1 cellular context compared by ENCODE assay signal in the genomic region with DNA sequence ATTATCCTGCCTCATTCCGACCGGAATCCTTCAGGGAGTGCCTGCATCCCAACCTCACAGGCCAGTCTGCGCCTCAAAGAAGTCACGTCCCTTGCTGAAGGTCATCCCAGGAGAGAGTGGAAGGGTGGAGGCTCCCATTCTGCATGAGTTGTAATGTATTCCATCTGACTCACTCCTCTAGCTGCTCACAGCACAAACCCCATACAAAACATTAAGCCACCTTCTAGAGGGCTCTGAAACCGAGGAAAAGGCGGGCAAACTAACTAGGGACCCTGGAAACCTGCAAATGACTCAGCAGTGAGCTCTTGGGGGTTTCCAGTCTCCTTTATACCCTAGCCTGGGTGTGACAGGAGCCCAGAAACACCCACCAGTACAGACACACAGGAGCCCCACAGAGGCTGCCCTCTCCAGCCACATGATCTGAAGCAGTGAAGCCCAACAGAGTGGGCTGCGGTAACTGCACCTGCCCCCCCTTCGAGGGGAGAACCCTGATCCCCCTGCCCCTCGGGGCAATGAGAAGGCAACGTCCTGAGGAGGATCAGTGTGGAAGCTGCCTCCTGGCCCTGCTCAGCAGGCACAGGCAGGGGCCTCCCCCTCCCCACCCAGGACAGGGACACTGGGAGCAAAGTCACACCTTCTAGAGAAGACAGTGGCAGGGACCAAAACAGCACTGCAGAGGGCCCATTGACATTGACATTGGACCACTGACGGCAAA.
TF ChIP-seq lines count a peak whose summit lies in the region.

No MANE protein-coding gene starts in this region.

TF ChIP-seq in GM23338, 12 proteins besides CTCF, POLR2A, EP300 and RAD21 (continued from another document):
- TF ChIP-seq, protein P1, sequence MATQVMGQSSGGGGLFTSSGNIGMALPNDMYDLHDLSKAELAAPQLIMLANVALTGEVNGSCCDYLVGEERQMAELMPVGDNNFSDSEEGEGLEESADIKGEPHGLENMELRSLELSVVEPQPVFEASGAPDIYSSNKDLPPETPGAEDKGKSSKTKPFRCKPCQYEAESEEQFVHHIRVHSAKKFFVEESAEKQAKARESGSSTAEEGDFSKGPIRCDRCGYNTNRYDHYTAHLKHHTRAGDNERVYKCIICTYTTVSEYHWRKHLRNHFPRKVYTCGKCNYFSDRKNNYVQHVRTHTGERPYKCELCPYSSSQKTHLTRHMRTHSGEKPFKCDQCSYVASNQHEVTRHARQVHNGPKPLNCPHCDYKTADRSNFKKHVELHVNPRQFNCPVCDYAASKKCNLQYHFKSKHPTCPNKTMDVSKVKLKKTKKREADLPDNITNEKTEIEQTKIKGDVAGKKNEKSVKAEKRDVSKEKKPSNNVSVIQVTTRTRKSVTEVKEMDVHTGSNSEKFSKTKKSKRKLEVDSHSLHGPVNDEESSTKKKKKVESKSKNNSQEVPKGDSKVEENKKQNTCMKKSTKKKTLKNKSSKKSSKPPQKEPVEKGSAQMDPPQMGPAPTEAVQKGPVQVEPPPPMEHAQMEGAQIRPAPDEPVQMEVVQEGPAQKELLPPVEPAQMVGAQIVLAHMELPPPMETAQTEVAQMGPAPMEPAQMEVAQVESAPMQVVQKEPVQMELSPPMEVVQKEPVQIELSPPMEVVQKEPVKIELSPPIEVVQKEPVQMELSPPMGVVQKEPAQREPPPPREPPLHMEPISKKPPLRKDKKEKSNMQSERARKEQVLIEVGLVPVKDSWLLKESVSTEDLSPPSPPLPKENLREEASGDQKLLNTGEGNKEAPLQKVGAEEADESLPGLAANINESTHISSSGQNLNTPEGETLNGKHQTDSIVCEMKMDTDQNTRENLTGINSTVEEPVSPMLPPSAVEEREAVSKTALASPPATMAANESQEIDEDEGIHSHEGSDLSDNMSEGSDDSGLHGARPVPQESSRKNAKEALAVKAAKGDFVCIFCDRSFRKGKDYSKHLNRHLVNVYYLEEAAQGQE (IDR thresholded peaks at IDR 0.05; ENCODE audit: unreplicated experiment), result no peak
- no peak for TF ChIP-seq JUNB (IDR thresholded peaks at IDR 0.05; ENCODE audit: unreplicated experiment)
